8 cellular contexts compared by ENCODE assay signal in the genomic region with DNA sequence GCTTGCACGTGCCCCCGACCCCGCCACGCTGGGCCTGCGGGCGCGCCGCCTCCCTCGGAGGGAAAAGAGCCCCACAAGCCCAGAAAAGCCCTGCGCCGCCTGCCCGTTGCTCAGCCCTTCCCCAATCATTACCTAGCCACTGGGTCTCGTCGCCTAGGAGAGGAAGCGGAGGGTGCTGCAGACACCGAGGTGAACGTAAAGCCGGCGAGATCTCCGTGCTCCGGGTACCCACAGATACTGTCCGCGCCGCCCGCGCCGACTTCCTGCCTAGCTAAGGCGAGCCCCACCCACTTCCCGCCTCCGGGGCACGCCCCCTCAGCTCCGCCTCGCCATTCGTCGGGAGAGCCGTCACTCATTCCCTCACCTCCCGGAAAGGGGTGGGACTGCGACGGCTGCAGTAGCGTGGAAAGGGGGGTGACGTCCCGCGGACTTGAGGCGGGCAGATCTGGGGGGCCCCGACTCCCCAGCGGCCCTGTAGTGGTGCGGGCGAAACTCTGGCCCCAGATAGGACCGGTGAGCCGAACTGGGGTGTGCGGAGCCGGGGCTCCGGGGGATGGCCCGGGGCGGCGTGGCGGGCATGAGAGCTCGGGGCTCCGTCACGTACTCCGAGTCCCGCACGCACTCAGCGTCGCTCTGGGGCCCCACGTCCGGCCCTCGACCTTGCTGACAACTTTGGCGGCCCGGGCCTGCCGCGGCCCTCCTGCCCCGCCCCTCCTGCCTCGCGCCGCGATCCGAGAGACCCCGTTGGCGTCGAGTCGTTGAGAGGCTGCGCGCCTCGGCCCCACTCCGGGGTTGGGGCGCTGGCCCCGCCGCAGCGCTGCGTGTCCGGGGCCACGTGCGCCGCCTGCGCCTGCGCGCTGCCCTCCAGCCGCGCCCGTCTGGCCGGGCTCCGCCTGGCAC. TPM values are rescaled to one million over a fixed set of nuclear protein-coding genes. Genes with fewer than 3 reads are reported as not detected.
DNase-seq lines count a peak whose midpoint lies in the region; ATAC-seq, FAIRE-seq and TF ChIP-seq lines count a peak whose summit lies in the region.

A gene (minus strand): TSS at position 239 of the 900 bp plus-strand sequence. CDS start 3,778 bp downstream, outside the sequence.

- intact Hi-C loops in cardiac septum (cut with DNase I) (no loop called here), posterior cingulate gyrus (cut with DNase I) (no loop called here)

- DNase-seq in GM12892 (ENCODE audit: insufficient read length) (peak; percentile 91), NCI-H1417 (lab: John Stamatoyannopoulos, UW) (peak; percentile 96 to 97 (median 97)), T-cell (peak; percentile 91 to 100 (median 96)), cardiac septum (ENCODE audit: low spot score) (peak; percentile 99), posterior cingulate gyrus (peak; percentile 99 to 100 (median 100)), type B pancreatic cell (ENCODE audit: extremely low spot score, unreplicated experiment) (peak; percentile 99)

- peaks cover 16% of the 10 kb centered on the region for H3K36me3 Mint-ChIP-seq in T-cell
- H3K36me3 Mint-ChIP-seq in type B pancreatic cell: peaks cover 13% of the 10 kb centered on the region

- CTCF ChIA-PET in T-cell (lab: Charles Lee): interaction anchor here (0.5 to 1.3 kb wide), 3 partner anchors 16 to 358 kb away, joined by 3 to 5 read pairs (median 4); no protein-coding TSS in a partner anchor

- TF ChIP-seq POLR2A in GM12892 (IDR thresholded peaks at IDR 0.05; ENCODE audit: low read depth, low read length): peak; percentile 99

- H3K4me3 Mint-ChIP-seq in T-cell (peak within 1 kb of the TSS; percentile 90 to 95 (median 94)), type B pancreatic cell (peak within 1 kb of the TSS; percentile 95)

- peak within 1 kb of the TSS; percentile 66 for H3K27ac ChIP-seq in adipose tissue (ENCODE audit: low read depth, low read length)

- peak; percentile 93 for FAIRE-seq in GM12892 (lab: Jason Lieb, UNC)

- H3K27me3 Mint-ChIP-seq in T-cell (no peaks in the 10 kb centered on the region), type B pancreatic cell (no peaks in the 10 kb centered on the region)

- no peak for TF ChIP-seq CTCF in type B pancreatic cell (conservative IDR thresholded peaks at IDR 0.05)

- ATAC-seq in HG02763 (IDR thresholded peaks at IDR 0.05; ENCODE audit: unreplicated experiment) (peak; percentile 73), T-cell (replicated peaks in 1 of 4) (peak; percentile 80 to 87 (median 84))

- WGBS in adipose tissue, 3 donors: 0 to 1% (median 1%) methylated on average over 73 to 103 of the region's 103 CpGs

- H3K9me3 Mint-ChIP-seq in T-cell: no peaks in the 10 kb centered on the region
- H3K9me3 Mint-ChIP-seq in type B pancreatic cell: no peaks in the 10 kb centered on the region

- H3K4me1 Mint-ChIP-seq in T-cell: peaks cover 44 to 47% (median 46%) of the 10 kb centered on the region in 3 donors
- peaks cover 36% of the 10 kb centered on the region for H3K4me1 Mint-ChIP-seq in type B pancreatic cell (ENCODE audit: unreplicated experiment)

- H3K27ac Mint-ChIP-seq in T-cell: peak within 1 kb of the TSS; percentile 95 to 98
- H3K27ac Mint-ChIP-seq in type B pancreatic cell: peak within 1 kb of the TSS; percentile 94

- POLR2A ChIA-PET in T-cell (lab: Charles Lee): interaction anchor here (0.5 to 1.0 kb wide), 3 partner anchors 21 to 353 kb away, joined by 3 read pairs; no protein-coding TSS in a partner anchor

RNA-seq across cellular contexts. Expression of the gene that starts here (rescaled TPM):
- polyA plus RNA-seq in GM12892 (2012; ENCODE audit: missing spikeins): 2,713 TPM
- 100 to 1,000 TPM; 308 to 625 (median 545) TPM for total RNA-seq in T-cell
- polyA plus RNA-seq in adipose tissue: 100 to 1,000 TPM; 251 to 789 (median 297) TPM
- total RNA-seq in cardiac septum: 166 TPM
- total RNA-seq in type B pancreatic cell (ENCODE audit: low replicate concordance): 599 and 828 TPM in 2 replicates

Comparison
In these comparisons a context has a peak if more than half of its experiments do, and no peak if none do; other contexts are left out.
1. Peak in every context shown above with its lines: DNase-seq, ATAC-seq and H3K27ac ChIP-seq.